8 cellular contexts compared by ENCODE assay signal in the genomic region with DNA sequence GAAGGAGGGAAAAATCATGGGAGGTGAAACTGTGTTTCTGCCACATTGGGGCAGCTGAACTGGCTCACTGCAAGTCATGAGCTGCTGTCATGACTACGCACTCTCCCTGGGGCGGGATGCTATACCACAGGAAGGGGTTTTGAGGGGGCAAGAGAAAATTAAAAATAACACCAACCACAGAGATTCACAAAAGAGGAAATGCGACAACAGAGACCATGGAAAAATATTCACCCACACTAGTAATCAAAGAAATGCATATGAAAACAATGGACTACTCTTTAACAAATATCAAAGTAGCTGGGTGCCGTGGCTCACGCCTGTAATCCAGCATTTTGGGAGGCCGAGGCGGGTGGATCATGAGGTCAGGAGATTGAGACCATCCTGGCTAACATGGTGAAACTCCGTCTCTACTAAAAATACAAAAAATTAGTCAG.
DNase-seq lines count a peak whose midpoint lies in the region; ATAC-seq and TF ChIP-seq lines count a peak whose summit lies in the region.

No MANE protein-coding gene starts in this region.

- ATAC-seq in GM18511 (IDR thresholded peaks at IDR 0.05; ENCODE audit: unreplicated experiment) (peak; percentile 79), HG02798 (IDR thresholded peaks at IDR 0.05; ENCODE audit: poor library complexity, unreplicated experiment) (peak; percentile 56), HG03025 (IDR thresholded peaks at IDR 0.05; ENCODE audit: low FRiP score, unreplicated experiment) (no peak)

- H3K4me1 ChIP-seq in Peyer's patch = peaks cover 0 to 17% (median 8%) of the 10 kb centered on the region in 4 donors

- no peak overlapping the region for H3K4me3 ChIP-seq in Peyer's patch

- no peak for TF ChIP-seq CTCF in Peyer's patch (IDR thresholded peaks at IDR 0.05)

- DNase-seq in Peyer's patch (peak in 2 of 3 donors; percentile 82 to 83), medulla oblongata (ENCODE audit: extremely low spot score) (peak; percentile 68), cortex of kidney (lab: John Stamatoyannopoulos, UW) (no peak), NCI-H2196 treated with DMSO at 0.1 percent for 48 hours (lab: John Stamatoyannopoulos, UW; ENCODE audit: unreplicated experiment) (no peak)
- DNase-seq in stimulated activated naive CD4-positive, alpha-beta T cell (lab: John Stamatoyannopoulos, UW) = no peak

- no peaks in the 10 kb centered on the region for H3K27me3 ChIP-seq in Peyer's patch

- H3K27ac ChIP-seq in Peyer's patch = peak overlapping the region in 1 of 4 donors; percentile 57

- no peaks in the 10 kb centered on the region for H3K9me3 ChIP-seq in Peyer's patch

- TF ChIP-seq POLR2A in Peyer's patch (IDR thresholded peaks at IDR 0.05) = no peak

- H3K36me3 ChIP-seq in Peyer's patch = peaks cover 0 to 4% (median 0%) of the 10 kb centered on the region in 3 donors

Comparison
In these comparisons a context has a peak if more than half of its experiments do, and no peak if none do; other contexts are left out.
1. DNase-seq: peak in Peyer's patch (2 of 3) and medulla oblongata (single experiment); none in cortex of kidney (single experiment), stimulated activated naive CD4-positive, alpha-beta T cell (0 of 6) and NCI-H2196 treated with DMSO at 0.1 percent for 48 hours (single experiment).